Comparison of ENCODE assay signal across 27 cellular contexts in genomic region chr5:36648426-36648825, GRCh38. TPM values are rescaled to one million over a fixed set of nuclear protein-coding genes. Genes with fewer than 3 reads are reported as not detected.
"Had no signal": no experiment of that assay in that cellular context is flagged by ENCODE, and none has a peak within 500 bp of the region (broad histone marks: within the 10 kb centered on the region; RNA-seq: fewer than 3 reads in every experiment).

No MANE protein-coding gene starts in this region.

- DNase-seq: activated CD8-positive, alpha-beta memory T cell treated with anti-CD3 and anti-CD28 coated beads for 24 hours; activated CD8-positive, alpha-beta memory T cell treated with anti-CD3 and anti-CD28 coated beads, Interleukin-2, amount 50 U/mL, for 4 hours; activated naive CD4-positive, alpha-beta T cell; activated T-cell treated with anti-CD3 and anti-CD28 coated beads, Interleukin-2, amount 50 U/mL, for 24 hours; cortex of kidney; head of caudate nucleus; kidney; midbrain; natural killer cell; retina; stimulated activated CD4-positive, alpha-beta T cell treated with anti-CD3 and anti-CD28 coated beads, Interleukin-12 subunit alpha, Interleukin-12 subunit beta, amount 100 ng/mL, for 4 hours; stimulated activated CD4-positive, alpha-beta T cell treated with anti-CD3 and anti-CD28 coated beads, Interleukin-4, amount 100 ng/mL, for 4 hours; substantia nigra; thyroid gland; upper lobe of right lung had no signal

- FAIRE-seq: astrocyte, kidney had no signal

- H3K27ac ChIP-seq: breast epithelium, epithelial cell of prostate, gastroesophageal sphincter, thyroid gland, upper lobe of right lung, VCaP had no signal

- H3K36me3 Mint-ChIP-seq: activated naive CD8-positive, alpha-beta T cell; natural killer cell had no signal

- H3K4me1 Mint-ChIP-seq: activated T-helper 17 cell treated with anti-CD3 and anti-CD28 coated beads, Interleukin-2, amount 50 U/mL, for 72 hours; natural killer cell had no signal

- H3K36me3 ChIP-seq: breast epithelium, gastroesophageal sphincter, thyroid gland, upper lobe of right lung had no signal

- H3K27me3 ChIP-seq: breast epithelium, gastroesophageal sphincter, thyroid gland, upper lobe of right lung had no signal

- H3K4me3 ChIP-seq: breast epithelium, gastroesophageal sphincter, thyroid gland, upper lobe of right lung had no signal

- H3K9me3 ChIP-seq: breast epithelium, gastroesophageal sphincter, thyroid gland, upper lobe of right lung had no signal

- H3K9me3 Mint-ChIP-seq: activated T-cell treated with anti-CD3 and anti-CD28 coated beads, Interleukin-2, amount 50 U/mL, for 24 hours; activated T-helper 17 cell treated with anti-CD3 and anti-CD28 coated beads, Interleukin-2, amount 50 U/mL, for 72 hours; natural killer cell; stimulated activated naive CD8-positive, alpha-beta T cell treated with anti-CD3 and anti-CD28 coated beads, Interleukin-15, Interleukin-2, amounts not matched to agents 100 ng/mL and 50 ng/mL, for 24 hours had no signal

- H3K27ac Mint-ChIP-seq: activated naive CD8-positive, alpha-beta T cell; activated T-cell treated with anti-CD3 and anti-CD28 coated beads, Interleukin-2, amount 50 U/mL, for 24 hours; activated T-helper 17 cell treated with anti-CD3 and anti-CD28 coated beads, Interleukin-2, amount 50 U/mL, for 72 hours; natural killer cell; progenitor cell of endocrine pancreas; stimulated activated naive CD8-positive, alpha-beta T cell treated with anti-CD3 and anti-CD28 coated beads, Interleukin-15, Interleukin-2, amounts not matched to agents 100 ng/mL and 50 ng/mL, for 24 hours had no signal

- H3K4me3 Mint-ChIP-seq: activated naive CD8-positive, alpha-beta T cell; activated T-cell treated with anti-CD3 and anti-CD28 coated beads, Interleukin-2, amount 50 U/mL, for 24 hours; activated T-helper 17 cell treated with anti-CD3 and anti-CD28 coated beads, Interleukin-2, amount 50 U/mL, for 72 hours; natural killer cell; stimulated activated naive CD8-positive, alpha-beta T cell treated with anti-CD3 and anti-CD28 coated beads, Interleukin-15, Interleukin-2, amounts not matched to agents 100 ng/mL and 50 ng/mL, for 24 hours had no signal

- ATAC-seq: activated T-helper 17 cell treated with anti-CD3 and anti-CD28 coated beads, Interleukin-2, amount 50 U/mL, for 72 hours; gastroesophageal sphincter; left lobe of liver; natural killer cell; upper lobe of right lung had no signal

- H3K4me1 ChIP-seq: breast epithelium, gastroesophageal sphincter, thyroid gland had no signal

- H3K27me3 Mint-ChIP-seq: progenitor cell of endocrine pancreas had no signal

RNA-seq across cellular contexts. Expression of gene SLC1A3, which starts 42.0 kb away (rescaled TPM):
- total RNA-seq: lung microvascular endothelial cell; T-helper 2 cell treated with Interferon-gamma antibody and Interleukin-4, amounts not matched to agents 100 ng/mL and 5 ng/mL, for 36 hours had no signal
